12 cellular contexts compared by ENCODE assay signal in the genomic region with DNA sequence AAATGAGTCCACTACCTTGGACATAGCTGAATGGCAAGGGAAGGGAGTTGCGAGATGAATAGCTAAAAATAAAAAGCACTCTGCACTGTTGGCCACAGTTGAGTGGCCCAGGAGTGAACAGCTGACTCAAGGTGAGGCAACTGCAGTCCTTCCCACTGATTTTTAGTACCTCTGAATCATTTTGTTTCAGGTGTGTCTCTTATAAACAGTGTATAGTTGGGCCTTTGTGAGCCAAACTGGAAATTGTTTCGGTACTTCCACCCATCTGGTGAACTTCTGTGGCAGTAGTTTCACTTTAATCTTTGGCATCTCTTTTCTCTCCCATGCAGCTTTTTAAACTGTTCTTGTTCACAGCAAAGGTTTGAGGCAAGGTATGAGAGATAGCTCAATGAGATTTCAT.
A peak's percentile ranks its signal among the peaks of the same experiment; 100 is the strongest.
DNase-seq lines count a peak whose midpoint lies in the region; ATAC-seq, FAIRE-seq and TF ChIP-seq lines count a peak whose summit lies in the region.
"Had no signal": no experiment of that assay in that cellular context is flagged by ENCODE, and none has a peak within 500 bp of the region (broad histone marks: within the 10 kb centered on the region; RNA-seq: fewer than 3 reads in every experiment).

No MANE protein-coding gene starts in this region.

- H3K4me1 Mint-ChIP-seq in activated CD8-positive, alpha-beta T cell treated with anti-CD3 and anti-CD28 coated beads for 36 hours (ENCODE audit: low read depth), result peaks cover 68% of the 10 kb centered on the region

- peak overlapping the region; percentile 70 for H3K27ac Mint-ChIP-seq in activated CD8-positive, alpha-beta T cell treated with anti-CD3 and anti-CD28 coated beads for 36 hours
- H3K27ac Mint-ChIP-seq: endodermal cell had no signal

- H3K36me3 Mint-ChIP-seq in activated CD8-positive, alpha-beta T cell treated with anti-CD3 and anti-CD28 coated beads for 36 hours (ENCODE audit: low read depth), result peaks cover 19% of the 10 kb centered on the region

- TF ChIP-seq POLR2A in H54 (IDR thresholded peaks at IDR 0.05; ENCODE audit: low read depth, low read length), result no peak

- CTCF ChIA-PET in activated CD8-positive, alpha-beta T cell treated with anti-CD3 and anti-CD28 coated beads for 36 hours (lab: Charles Lee), result no interaction called here

- H3K27ac ChIP-seq in left ventricle myocardium inferior (replicated peaks), result peak overlapping the region; percentile 48
- H3K27ac ChIP-seq in lower lobe of right lung, result no peak overlapping the region
- H3K27ac ChIP-seq: tibial nerve had no signal

- H3K36me3 ChIP-seq in left ventricle myocardium inferior (no peaks in the 10 kb centered on the region), lower lobe of right lung (no peaks in the 10 kb centered on the region)
- H3K36me3 ChIP-seq: tibial nerve had no signal

- ATAC-seq in Right ventricle myocardium superior (ENCODE audit: poor library complexity) (no peak), lower lobe of right lung (no peak), GM19455 (IDR thresholded peaks at IDR 0.05; ENCODE audit: unreplicated experiment) (no peak)
- peak; percentile 75 for ATAC-seq in activated CD8-positive, alpha-beta T cell treated with anti-CD3 and anti-CD28 coated beads for 36 hours
- ATAC-seq: mucosa of descending colon had no signal

- no peak for FAIRE-seq in H54 (lab: Jason Lieb, UNC)
- FAIRE-seq: HTR-8/SVneo had no signal

- intact Hi-C loops in left ventricle myocardium inferior (cut with micrococcal nuclease) (loop anchor here (10.0 kb wide), 1 partner anchor 123 kb away; a partner anchor contains a TSS), Right ventricle myocardium superior (cut with DNase I) (no loop called here), lower lobe of right lung (cut with DNase I) (no loop called here)
- intact Hi-C loops in activated CD8-positive, alpha-beta T cell treated with anti-CD3 and anti-CD28 coated beads for 36 hours (cut with micrococcal nuclease), result no loop called here

- H3K4me3 Mint-ChIP-seq in activated CD8-positive, alpha-beta T cell treated with anti-CD3 and anti-CD28 coated beads for 36 hours, result peak overlapping the region; percentile 19
- H3K4me3 Mint-ChIP-seq: endodermal cell had no signal

- H3K9me3 ChIP-seq in left ventricle myocardium inferior (replicated peaks) (peaks cover 33% of the 10 kb centered on the region), lower lobe of right lung (no peaks in the 10 kb centered on the region)
- H3K9me3 ChIP-seq: mucosa of descending colon had no signal

- H3K27me3 ChIP-seq in left ventricle myocardium inferior (ENCODE audit: low read depth) (no peaks in the 10 kb centered on the region), lower lobe of right lung (ENCODE audit: low read depth) (no peaks in the 10 kb centered on the region)
- H3K27me3 ChIP-seq: tibial nerve had no signal

- peaks cover 20% of the 10 kb centered on the region for H3K4me1 ChIP-seq in left ventricle myocardium inferior
- peaks cover 39% of the 10 kb centered on the region for H3K4me1 ChIP-seq in lower lobe of right lung

- no peak for DNase-seq in left ventricle myocardium inferior
- DNase-seq in Right ventricle myocardium superior, result no peak
- peak; percentile 26 for DNase-seq in activated CD8-positive, alpha-beta T cell treated with anti-CD3 and anti-CD28 coated beads for 36 hours
- DNase-seq in lower lobe of right lung, result no peak
- DNase-seq in H54 (ENCODE audit: insufficient read length, low spot score), result no peak
- no peak for DNase-seq in NK-92 (lab: John Stamatoyannopoulos, UW; ENCODE audit: unreplicated experiment)
- no peak for DNase-seq in hypothalamus (lab: John Stamatoyannopoulos, UW)
- DNase-seq: endodermal cell, mucosa of descending colon had no signal

- no peaks in the 10 kb centered on the region for H3K27me3 Mint-ChIP-seq in activated CD8-positive, alpha-beta T cell treated with anti-CD3 and anti-CD28 coated beads for 36 hours

- H3K4me3 ChIP-seq in left ventricle myocardium inferior (peak overlapping the region; percentile 19), lower lobe of right lung (peak overlapping the region; percentile 8)
- H3K4me3 ChIP-seq: mucosa of descending colon, tibial nerve had no signal

- TF ChIP-seq CTCF in left ventricle myocardium inferior (IDR thresholded peaks at IDR 0.05; ENCODE audit: borderline replicate concordance) (no peak), lower lobe of right lung (IDR thresholded peaks at IDR 0.05) (no peak)
- no peak for TF ChIP-seq CTCF in activated CD8-positive, alpha-beta T cell treated with anti-CD3 and anti-CD28 coated beads for 36 hours (IDR thresholded peaks at IDR 0.05)

- peaks cover 19% of the 10 kb centered on the region for H3K9me3 Mint-ChIP-seq in activated CD8-positive, alpha-beta T cell treated with anti-CD3 and anti-CD28 coated beads for 36 hours

- POLR2A ChIA-PET in activated CD8-positive, alpha-beta T cell treated with anti-CD3 and anti-CD28 coated beads for 36 hours (lab: Charles Lee), result interaction anchor here (1.2 kb wide), 1 partner anchor 14 kb away, joined by 3 read pairs; no protein-coding TSS in a partner anchor
